In the genomic region with DNA sequence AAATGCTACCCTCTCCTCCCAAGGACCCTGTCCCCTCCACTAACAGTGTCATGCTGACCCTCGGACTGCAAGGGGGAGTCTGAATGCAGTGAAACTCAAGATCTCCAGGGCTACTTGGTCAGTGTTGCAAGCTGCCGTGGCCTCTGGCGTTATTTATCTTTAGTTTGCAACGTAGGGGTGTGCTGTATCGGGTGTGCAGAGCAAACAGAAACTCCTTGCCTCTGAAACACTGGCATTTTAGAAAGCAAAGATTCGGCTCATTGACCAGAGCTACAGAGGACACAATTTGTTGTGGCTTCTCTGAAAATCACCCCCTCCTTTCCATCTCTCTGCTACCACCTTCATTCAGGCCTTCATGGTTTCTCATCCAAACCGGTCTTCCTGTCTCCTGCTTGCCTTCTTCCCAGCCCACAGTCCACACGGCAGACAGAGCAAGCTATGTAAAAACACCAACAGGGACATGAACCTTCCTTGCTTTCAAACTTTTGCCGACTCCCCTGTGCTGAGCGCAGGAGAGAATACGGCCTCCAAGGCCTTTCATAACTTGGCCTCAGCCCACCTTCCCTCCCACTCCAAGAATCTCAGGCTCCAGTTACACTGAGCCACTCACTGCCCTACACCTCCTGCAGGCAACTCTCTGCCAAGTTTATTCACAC, we compare ENCODE assay signal across 12 cellular contexts. TPM values are rescaled to one million over a fixed set of nuclear protein-coding genes. Genes with fewer than 3 reads are reported as not detected.
DNase-seq lines count a peak whose midpoint lies in the region; ATAC-seq and TF ChIP-seq lines count a peak whose summit lies in the region.
"Had no signal": no experiment of that assay in that cellular context is flagged by ENCODE, and none has a peak within 500 bp of the region (broad histone marks: within the 10 kb centered on the region; RNA-seq: fewer than 3 reads in every experiment).

No MANE protein-coding gene starts in this region.

- H3K36me3 Mint-ChIP-seq in CD8-positive, alpha-beta memory T cell = no peaks in the 10 kb centered on the region
- H3K36me3 Mint-ChIP-seq in activated T-cell treated with anti-CD3 and anti-CD28 coated beads, Interleukin-2, amount 50 U/mL, for 72 hours (ENCODE audit: insufficient read depth in 2 of 2) = no peaks in the 10 kb centered on the region
- no peaks in the 10 kb centered on the region for H3K36me3 Mint-ChIP-seq in activated CD4-positive, alpha-beta memory T cell treated with anti-CD3 and anti-CD28 coated beads for 36 hours

- no peaks in the 10 kb centered on the region for H3K9me3 Mint-ChIP-seq in CD8-positive, alpha-beta memory T cell
- H3K9me3 Mint-ChIP-seq in activated T-cell treated with anti-CD3 and anti-CD28 coated beads, Interleukin-2, amount 50 U/mL, for 72 hours = no peaks in the 10 kb centered on the region
- no peaks in the 10 kb centered on the region for H3K9me3 Mint-ChIP-seq in activated CD4-positive, alpha-beta memory T cell treated with anti-CD3 and anti-CD28 coated beads for 36 hours

- no peak for DNase-seq in CD8-positive, alpha-beta memory T cell
- DNase-seq in adrenal gland (peak in 6 of 7 donors; percentile 65 to 83 (median 78)), left ventricle myocardium superior (peak; percentile 63), prostate gland (ENCODE audit: low spot score) (peak; percentile 32), SK-N-DZ (ENCODE audit: low spot score) (no peak)
- DNase-seq in activated T-cell treated with anti-CD3 and anti-CD28 coated beads, Interleukin-2, amount 50 U/mL, for 72 hours = no peak
- no peak for DNase-seq in activated CD4-positive, alpha-beta memory T cell treated with anti-CD3 and anti-CD28 coated beads for 36 hours
- DNase-seq in stimulated activated naive CD4-positive, alpha-beta T cell (lab: John Stamatoyannopoulos, UW) = no peak
- DNase-seq: activated CD4-positive, alpha-beta T cell treated with anti-CD3 and anti-CD28 coated beads, Interleukin-2, amount 50 U/mL, for 48 hours; effector CD4-positive, alpha-beta T cell; NCI-H526 treated with DMSO at 0.1 percent for 48 hours had no signal

- H3K4me1 ChIP-seq in CD8-positive, alpha-beta memory T cell (ENCODE audit: insufficient read depth, low read length) = no peaks in the 10 kb centered on the region
- H3K4me1 ChIP-seq in adrenal gland (replicated peaks in 1 of 2) = peaks cover 17 to 39% of the 10 kb centered on the region in 2 donors
- peaks cover 16% of the 10 kb centered on the region for H3K4me1 ChIP-seq in prostate gland (replicated peaks)

- peaks cover 10 to 14% of the 10 kb centered on the region in 2 donors for H3K27me3 Mint-ChIP-seq in CD8-positive, alpha-beta memory T cell
- peaks cover 9% of the 10 kb centered on the region for H3K27me3 Mint-ChIP-seq in activated T-cell treated with anti-CD3 and anti-CD28 coated beads, Interleukin-2, amount 50 U/mL, for 72 hours (ENCODE audit: low read depth)
- peaks cover 1% of the 10 kb centered on the region for H3K27me3 Mint-ChIP-seq in activated CD4-positive, alpha-beta memory T cell treated with anti-CD3 and anti-CD28 coated beads for 36 hours

- POLR2A ChIA-PET in CD8-positive, alpha-beta memory T cell (lab: Charles Lee) = no interaction called here
- POLR2A ChIA-PET in activated CD4-positive, alpha-beta memory T cell treated with anti-CD3 and anti-CD28 coated beads for 36 hours (lab: Charles Lee) = no interaction called here

- no peaks in the 10 kb centered on the region for H3K9me3 ChIP-seq in CD8-positive, alpha-beta memory T cell (ENCODE audit: low read length)
- H3K9me3 ChIP-seq in adrenal gland (replicated peaks in 1 of 3) (no peaks in the 10 kb centered on the region), prostate gland (no peaks in the 10 kb centered on the region)

- peak; percentile 93 for ATAC-seq in left ventricle myocardium superior
- no peak for ATAC-seq in activated T-cell treated with anti-CD3 and anti-CD28 coated beads, Interleukin-2, amount 50 U/mL, for 72 hours (replicated peaks in 1 of 2)

- no peaks in the 10 kb centered on the region for H3K36me3 ChIP-seq in CD8-positive, alpha-beta memory T cell (ENCODE audit: insufficient read depth, low read length)
- H3K36me3 ChIP-seq in adrenal gland (replicated peaks in 1 of 2) (no peaks in the 10 kb centered on the region), prostate gland (no peaks in the 10 kb centered on the region)

- TF ChIP-seq CTCF in adrenal gland (IDR thresholded peaks at IDR 0.05) = peak; percentile 6 to 38 (median 24)
- no peak for TF ChIP-seq CTCF in prostate gland (IDR thresholded peaks at IDR 0.05)

- no peaks in the 10 kb centered on the region for H3K4me1 Mint-ChIP-seq in CD8-positive, alpha-beta memory T cell
- H3K4me1 Mint-ChIP-seq in activated T-cell treated with anti-CD3 and anti-CD28 coated beads, Interleukin-2, amount 50 U/mL, for 72 hours (ENCODE audit: low read depth) = no peaks in the 10 kb centered on the region
- H3K4me1 Mint-ChIP-seq in activated CD4-positive, alpha-beta memory T cell treated with anti-CD3 and anti-CD28 coated beads for 36 hours (ENCODE audit: low read depth) = no peaks in the 10 kb centered on the region

- no peak overlapping the region for H3K4me3 ChIP-seq in CD8-positive, alpha-beta memory T cell (ENCODE audit: low read length)
- peak overlapping the region in 2 of 4 donors; percentile 4 to 21 for H3K4me3 ChIP-seq in adrenal gland
- H3K4me3 ChIP-seq in prostate gland = peak overlapping the region in 1 of 2 donors; percentile 3

- peak overlapping the region; percentile 48 for H3K27ac ChIP-seq in CD8-positive, alpha-beta memory T cell (ENCODE audit: low read depth, low read length)
- H3K27ac ChIP-seq in adrenal gland (peak overlapping the region; percentile 33 to 84 (median 64)), prostate gland (peak overlapping the region; percentile 32 to 64)
- H3K27ac ChIP-seq: C4-2B had no signal

- 14 to 30% (median 26%) methylated on average over 10 to 11 of the region's 11 CpGs for WGBS in adrenal gland, 4 donors
- 36% methylated on average over 11 of the region's 11 CpGs for WGBS in prostate gland

- TF ChIP-seq POLR2A in adrenal gland (IDR thresholded peaks at IDR 0.05) (peak in 1 of 2 donors; percentile 56), prostate gland (IDR thresholded peaks at IDR 0.05) (no peak)

- intact Hi-C loops in adrenal gland (cut with DNase I) (no loop called here), left ventricle myocardium superior (cut with micrococcal nuclease) (loop anchor here (5.0 kb wide), 1 partner anchor 352 kb away; no protein-coding TSS in a partner anchor), prostate gland (cut with DNase I) (no loop called here)
- intact Hi-C loops in activated CD4-positive, alpha-beta memory T cell treated with anti-CD3 and anti-CD28 coated beads for 36 hours (cut with micrococcal nuclease) = no loop called here

- H3K4me3 Mint-ChIP-seq in CD8-positive, alpha-beta memory T cell = no peak overlapping the region
- no peak overlapping the region for H3K4me3 Mint-ChIP-seq in activated T-cell treated with anti-CD3 and anti-CD28 coated beads, Interleukin-2, amount 50 U/mL, for 72 hours
- H3K4me3 Mint-ChIP-seq in activated CD4-positive, alpha-beta memory T cell treated with anti-CD3 and anti-CD28 coated beads for 36 hours = no peak overlapping the region

- CTCF ChIA-PET in CD8-positive, alpha-beta memory T cell (lab: Charles Lee) = interaction anchor here (1.2 to 2.8 kb wide), 8 partner anchors 10 to 481 kb away, joined by 3 to 20 read pairs (median 6); no protein-coding TSS in a partner anchor
- CTCF ChIA-PET in activated CD4-positive, alpha-beta memory T cell treated with anti-CD3 and anti-CD28 coated beads for 36 hours (lab: Charles Lee) = interaction anchor here (0.7 to 4.9 kb wide), 15 partner anchors 10 to 483 kb away, joined by 3 to 44 read pairs (median 6); partner anchors contain the start of gene FZD4

- H3K27ac Mint-ChIP-seq in CD8-positive, alpha-beta memory T cell = peak overlapping the region in 1 of 8 donors; percentile 10
- no peak overlapping the region for H3K27ac Mint-ChIP-seq in activated T-cell treated with anti-CD3 and anti-CD28 coated beads, Interleukin-2, amount 50 U/mL, for 72 hours
- no peak overlapping the region for H3K27ac Mint-ChIP-seq in activated CD4-positive, alpha-beta memory T cell treated with anti-CD3 and anti-CD28 coated beads for 36 hours

- H3K27me3 ChIP-seq in CD8-positive, alpha-beta memory T cell (ENCODE audit: insufficient read depth, low read length, poor library complexity, severe bottlenecking) = no peaks in the 10 kb centered on the region
- H3K27me3 ChIP-seq in adrenal gland (no peaks in the 10 kb centered on the region), prostate gland (replicated peaks; ENCODE audit: insufficient read depth) (no peaks in the 10 kb centered on the region)

RNA-seq across cellular contexts. Expression of gene FZD4, which starts 14.9 kb away (rescaled TPM):
- under 1 TPM; 0.07 to 0.09 TPM for total RNA-seq in CD8-positive, alpha-beta memory T cell
- polyA plus RNA-seq in CD8-positive, alpha-beta memory T cell = not detected
- total RNA-seq in adrenal gland (10 to 100 TPM; 12.3 to 52.5 (median 22.7) TPM), left ventricle myocardium superior (28.8 TPM), prostate gland (10 to 100 TPM; 34.3 to 38.3 TPM)
- 10 to 100 TPM in 2 of 3 donors, 1 to 10 TPM in 1; 8.0 to 13.3 (median 11.6) TPM for polyA plus RNA-seq in adrenal gland
- polyA plus RNA-seq in SK-N-DZ (2014; cell fraction: cytosol; rRNA removed) = 3.6 and 5.8 TPM in 2 replicates
- polyA plus RNA-seq in SK-N-DZ (2014; cell fraction: nucleus; rRNA removed) = 2.8 and 3.4 TPM in 2 replicates
- total RNA-seq in activated T-cell treated with anti-CD3 and anti-CD28 coated beads, Interleukin-2, amount 50 U/mL, for 72 hours = under 1 TPM; 0.31 to 0.56 TPM
- under 1 TPM; 0.33 to 0.36 TPM for total RNA-seq in activated CD4-positive, alpha-beta memory T cell treated with anti-CD3 and anti-CD28 coated beads for 36 hours

Comparison
In these comparisons a context has a peak if more than half of its experiments do, and no peak if none do; other contexts are left out.
1. DNase-seq: peak in adrenal gland (6 of 7), left ventricle myocardium superior (single experiment) and prostate gland (single experiment); none in CD8-positive, alpha-beta memory T cell (0 of 5), SK-N-DZ (single experiment), activated T-cell treated with anti-CD3 and anti-CD28 coated beads, Interleukin-2, amount 50 U/mL, for 72 hours (0 of 2), activated CD4-positive, alpha-beta memory T cell treated with anti-CD3 and anti-CD28 coated beads for 36 hours (single experiment) and stimulated activated naive CD4-positive, alpha-beta T cell (0 of 6).
2. CTCF ChIP-seq: peak in adrenal gland (6 of 6); none in prostate gland (0 of 4).
3. RNA of gene FZD4, which starts 14.9 kb away (total RNA-seq): 34.3 to 38.3 TPM in prostate gland, 28.8 TPM in left ventricle myocardium superior (single experiment) and 12.3 to 52.5 TPM in adrenal gland; 0.31 to 0.56 TPM in activated T-cell treated with anti-CD3 and anti-CD28 coated beads, Interleukin-2, amount 50 U/mL, for 72 hours, 0.33 to 0.36 TPM in activated CD4-positive, alpha-beta memory T cell treated with anti-CD3 and anti-CD28 coated beads for 36 hours and 0.07 to 0.09 TPM in CD8-positive, alpha-beta memory T cell; every median in the first group is over 4 times any median in the second.
4. Peak in every context shown above with its lines, with median percentiles within 50 percentile points of each other: H3K27ac ChIP-seq.